ENCODE assay signal across 17 cellular contexts in genomic region chr4:184803133-184803532, GRCh38. TPM values are rescaled to one million over a fixed set of nuclear protein-coding genes. Genes with fewer than 3 reads are reported as not detected.
A peak's percentile ranks its signal among the peaks of the same experiment; 100 is the strongest.
DNase-seq lines count a peak whose midpoint lies in the region; ATAC-seq, FAIRE-seq and TF ChIP-seq lines count a peak whose summit lies in the region.
"Had no signal": no experiment of that assay in that cellular context is flagged by ENCODE, and none has a peak within 500 bp of the region (broad histone marks: within the 10 kb centered on the region; RNA-seq: fewer than 3 reads in every experiment).

No MANE protein-coding gene starts in this region.

- H2AFZ ChIP-seq in smooth muscle cell (ENCODE audit: low read depth): no peak overlapping the region
- H2AFZ ChIP-seq in GM23338: no peak overlapping the region
- H2AFZ ChIP-seq: PC-9 had no signal

- H3K9me3 ChIP-seq in right lobe of liver (no peaks in the 10 kb centered on the region), smooth muscle cell (replicated peaks; ENCODE audit: low read depth) (no peaks in the 10 kb centered on the region)

- peak; percentile 10 for TF ChIP-seq POLR2A in right lobe of liver (IDR thresholded peaks at IDR 0.05)

- TF ChIP-seq CTCF in C4-2B (conservative IDR thresholded peaks at IDR 0.05) (no peak), bronchial epithelial cell (IDR thresholded peaks at IDR 0.05; ENCODE audit: insufficient read depth, low read length, severe bottlenecking) (no peak), right lobe of liver (IDR thresholded peaks at IDR 0.05) (no peak), smooth muscle cell (IDR thresholded peaks at IDR 0.05; ENCODE audit: borderline replicate concordance, insufficient read depth, poor library complexity, severe bottlenecking) (no peak), GM23338 (conservative IDR thresholded peaks at IDR 0.05; ENCODE audit: low read depth in 2 of 2) (no peak)

- H3K27me3 ChIP-seq in bronchial epithelial cell (ENCODE audit: control insufficient read depth, insufficient read depth, low read length) (no peaks in the 10 kb centered on the region), right lobe of liver (no peaks in the 10 kb centered on the region), smooth muscle cell (ENCODE audit: low read depth) (no peaks in the 10 kb centered on the region), GM23338 (ENCODE audit: insufficient read depth) (no peaks in the 10 kb centered on the region)

- H3K4me3 ChIP-seq in bronchial epithelial cell (ENCODE audit: low read depth, low read length): no peak overlapping the region
- peak overlapping the region; percentile 33 to 63 (median 58) for H3K4me3 ChIP-seq in right lobe of liver
- no peak overlapping the region for H3K4me3 ChIP-seq in smooth muscle cell
- no peak overlapping the region for H3K4me3 ChIP-seq in GM23338
- H3K4me3 ChIP-seq: PC-9 had no signal

- peak in 3 of 4 donors; percentile 7 to 23 (median 8) for ATAC-seq in right lobe of liver
- ATAC-seq in GM23338: no peak
- ATAC-seq in stimulated activated naive B cell treated with anti-CD40 and anti-IgM and Interleukin-4, amounts not matched to agents 10 μg/mL and 1 μg/mL and 100 μg/mL, for 72 hours (replicated peaks): no peak

- no peaks in the 10 kb centered on the region for H3K9me2 ChIP-seq in GM23338 (ENCODE audit: insufficient read depth)

- H3K4me1 ChIP-seq in right lobe of liver: peaks cover 0 to 53% (median 17%) of the 10 kb centered on the region in 4 donors
- H3K4me1 ChIP-seq in smooth muscle cell (ENCODE audit: low read depth): no peaks in the 10 kb centered on the region
- peaks cover 8% of the 10 kb centered on the region for H3K4me1 ChIP-seq in GM23338 (ENCODE audit: insufficient read depth)

- H3K9me3 Mint-ChIP-seq in GM23338: no peaks in the 10 kb centered on the region
- H3K9me3 Mint-ChIP-seq in stimulated activated naive B cell treated with anti-CD40 and anti-IgM and Interleukin-4, amounts not matched to agents 10 μg/mL and 1 μg/mL and 100 μg/mL, for 72 hours: no peaks in the 10 kb centered on the region

- no peak overlapping the region for H3K4me3 Mint-ChIP-seq in GM23338
- H3K4me3 Mint-ChIP-seq in stimulated activated naive B cell treated with anti-CD40 and anti-IgM and Interleukin-4, amounts not matched to agents 10 μg/mL and 1 μg/mL and 100 μg/mL, for 72 hours: no peak overlapping the region

- H3K36me3 ChIP-seq in bronchial epithelial cell (ENCODE audit: control insufficient read depth, insufficient read depth, low read length) (no peaks in the 10 kb centered on the region), right lobe of liver (peaks cover 3 to 52% (median 24%) of the 10 kb centered on the region in 4 donors), smooth muscle cell (ENCODE audit: low read depth) (no peaks in the 10 kb centered on the region), GM23338 (ENCODE audit: insufficient read depth) (no peaks in the 10 kb centered on the region)

- DNase-seq in bronchial epithelial cell (ENCODE audit: low read depth) (no peak), right lobe of liver (peak in 1 of 3 donors; percentile 60), smooth muscle cell (lab: John Stamatoyannopoulos, UW; ENCODE audit: unreplicated experiment) (no peak), NCI-H1105 (lab: John Stamatoyannopoulos, UW) (no peak), GM23338 (ENCODE audit: low spot score) (no peak)
- no peak for DNase-seq in stimulated activated CD4-positive, alpha-beta T cell treated with anti-CD3 and anti-CD28 coated beads, Interleukin-4, amount 100 ng/mL, for 4 hours
- no peak for DNase-seq in stimulated activated naive B cell treated with anti-CD40 and anti-IgM and Interleukin-4, amounts not matched to agents 10 μg/mL and 1 μg/mL and 100 μg/mL, for 72 hours
- DNase-seq: Calu3, HCEC 1CT, KBM-7, NCI-H1092, NCI-H1694 treated with DMSO at 0.1 percent for 48 hours, NCI-H446, NCI-H748 treated with DMSO at 0.1 percent for 48 hours, PC-9 had no signal

- intact Hi-C loops in right lobe of liver (cut with DNase I): no loop called here

- peak overlapping the region; percentile 91 for H3K27ac ChIP-seq in C4-2B
- H3K27ac ChIP-seq in right lobe of liver: peak overlapping the region; percentile 76 to 98 (median 85)
- H3K27ac ChIP-seq in smooth muscle cell (ENCODE audit: low read depth): no peak overlapping the region
- no peak overlapping the region for H3K27ac ChIP-seq in GM23338 (ENCODE audit: low read depth)
- H3K27ac ChIP-seq: PC-9 had no signal

- 15% methylated on average over 8 of the region's 16 CpGs for WGBS in right lobe of liver (ENCODE audit: insufficient coverage, low coverage, low lambda C conversion rate, missing lambda C conversion rate)
- 98% methylated on average over 16 of the region's 16 CpGs for whole genome bisulfite sequencing in smooth muscle cell (ENCODE audit: low lambda C conversion rate)

- H4K20me1 ChIP-seq in smooth muscle cell (ENCODE audit: low read depth) (peaks cover 37% of the 10 kb centered on the region), GM23338 (replicated peaks; ENCODE audit: insufficient read depth) (no peaks in the 10 kb centered on the region)

- peaks cover 20% of the 10 kb centered on the region for H3K4me1 Mint-ChIP-seq in GM23338
- H3K4me1 Mint-ChIP-seq in stimulated activated naive B cell treated with anti-CD40 and anti-IgM and Interleukin-4, amounts not matched to agents 10 μg/mL and 1 μg/mL and 100 μg/mL, for 72 hours: peaks cover 34 to 54% of the 10 kb centered on the region in 2 donors

- H3K9ac ChIP-seq in smooth muscle cell (ENCODE audit: low read depth): no peak overlapping the region

- H3K27ac Mint-ChIP-seq in GM23338: no peak overlapping the region
- H3K27ac Mint-ChIP-seq in stimulated activated naive B cell treated with anti-CD40 and anti-IgM and Interleukin-4, amounts not matched to agents 10 μg/mL and 1 μg/mL and 100 μg/mL, for 72 hours: no peak overlapping the region

- no peaks in the 10 kb centered on the region for H3K36me3 Mint-ChIP-seq in GM23338 (ENCODE audit: low read depth)
- H3K36me3 Mint-ChIP-seq in stimulated activated naive B cell treated with anti-CD40 and anti-IgM and Interleukin-4, amounts not matched to agents 10 μg/mL and 1 μg/mL and 100 μg/mL, for 72 hours: peaks cover 41 to 63% of the 10 kb centered on the region in 2 donors

- H3K79me2 ChIP-seq in smooth muscle cell (ENCODE audit: low read depth): no peaks in the 10 kb centered on the region
- no peaks in the 10 kb centered on the region for H3K79me2 ChIP-seq in GM23338 (replicated peaks; ENCODE audit: insufficient read depth)

- peak; percentile 23 for FAIRE-seq in bronchial epithelial cell (lab: Jason Lieb, UNC)
- FAIRE-seq: A204.1 had no signal

- peaks cover 3% of the 10 kb centered on the region for H3K27me3 Mint-ChIP-seq in GM23338 (ENCODE audit: insufficient read depth, low read depth, poor library complexity)
- H3K27me3 Mint-ChIP-seq in stimulated activated naive B cell treated with anti-CD40 and anti-IgM and Interleukin-4, amounts not matched to agents 10 μg/mL and 1 μg/mL and 100 μg/mL, for 72 hours: no peaks in the 10 kb centered on the region

- no peaks in the 10 kb centered on the region for H3F3A ChIP-seq in smooth muscle cell (ENCODE audit: low read depth)
- no peaks in the 10 kb centered on the region for H3F3A ChIP-seq in GM23338 (replicated peaks; ENCODE audit: low read depth)

- H3K4me2 ChIP-seq in smooth muscle cell (peak overlapping the region; percentile 64), GM23338 (no peak overlapping the region)

TF ChIP-seq in GM23338, 12 proteins besides CTCF, POLR2A, EP300 and RAD21:
- TF ChIP-seq CREB1 (CRISPR knock-in tag; IDR thresholded peaks at IDR 0.05; ENCODE audit: low read depth): no peak
- TF ChIP-seq ZNF331 (CRISPR knock-in tag; IDR thresholded peaks at IDR 0.05; ENCODE audit: low read depth): no peak
- TF ChIP-seq STAT1 (IDR thresholded peaks at IDR 0.05; ENCODE audit: unreplicated experiment): no peak

RNA-seq across cellular contexts. Expression of gene ACSL1, which starts 22.6 kb away (rescaled TPM):
- total RNA-seq in bronchial epithelial cell (60.3 and 97.9 TPM in 2 replicates), right lobe of liver (1,000 to 10,000 TPM in 1 of 6 experiments, 100 to 1,000 TPM in 5; 544 to 1,154 (median 743) TPM), smooth muscle cell (22.4 and 24.5 TPM in 2 replicates)
- polyA plus RNA-seq in smooth muscle cell (12.0 and 13.8 TPM in 2 replicates), GM23338 (2016; fragmentation: Nextera tagmentation; extraction: Ambion mirVana) (4.7 and 6.2 TPM in 2 replicates)
- 11.0 and 13.1 TPM in 2 replicates for total RNA-seq in GM23338 (2014; rRNA removed; shearing (Covaris generic))

Comparison
In these comparisons a context has a peak if more than half of its experiments do, and no peak if none do; other contexts are left out.
1. H3K27ac ChIP-seq: peak in C4-2B (single experiment) and right lobe of liver (3 of 3); none in smooth muscle cell (single experiment) and GM23338 (single experiment).
2. H3K4me3 ChIP-seq: peak in right lobe of liver (3 of 3); none in bronchial epithelial cell (single experiment), smooth muscle cell (single experiment) and GM23338 (single experiment).
3. ATAC-seq: peak in right lobe of liver (3 of 4); none in GM23338 (single experiment) and stimulated activated naive B cell treated with anti-CD40 and anti-IgM and Interleukin-4, amounts not matched to agents 10 μg/mL and 1 μg/mL and 100 μg/mL, for 72 hours (0 of 2).